In the genomic region with DNA sequence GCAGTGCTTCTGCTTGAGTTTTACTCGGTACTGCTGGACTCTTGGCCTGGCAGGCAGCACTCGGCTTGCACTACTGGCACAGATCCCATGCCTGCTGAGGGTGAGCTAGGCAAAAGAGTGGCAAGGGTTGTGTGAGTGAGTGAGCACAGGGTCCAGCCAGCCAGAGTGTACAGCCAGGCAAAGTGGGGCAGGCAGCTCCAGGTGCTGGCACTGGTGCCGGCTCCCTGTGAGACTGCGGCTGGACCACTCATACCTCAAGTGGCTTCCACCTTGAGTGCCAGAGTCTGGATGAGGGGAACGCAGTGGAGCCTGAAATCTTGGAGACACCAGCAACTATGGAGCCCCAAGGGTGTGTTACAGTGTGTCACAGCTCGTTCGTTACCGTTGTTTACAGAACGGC, we compare ENCODE assay signal across 29 cellular contexts.
"Had no signal": no experiment of that assay in that cellular context is flagged by ENCODE, and none has a peak within 500 bp of the region (broad histone marks: within the 10 kb centered on the region; RNA-seq: fewer than 3 reads in every experiment).

No MANE protein-coding gene starts in this region.

- ATAC-seq: activated CD8-positive, alpha-beta T cell treated with anti-CD3 and anti-CD28 coated beads, Interleukin-2, amount 10 ng/mL, durations not matched to agents 7 days and 5 days; activated naive CD4-positive, alpha-beta T cell treated with anti-CD3 and anti-CD28 coated beads, Interleukin-2, amount 50 U/mL, for 72 hours; body of pancreas; Panc1 had no signal

- H3K27ac ChIP-seq: adrenal gland, body of pancreas, breast epithelium, SJCRH30 had no signal

- H3K27ac Mint-ChIP-seq: activated CD4-positive, alpha-beta T cell treated with anti-CD3 and anti-CD28 coated beads, Interleukin-2, amount 10 ng/mL, durations not matched to agents 24 days and 14 days; activated CD8-positive, alpha-beta T cell treated with anti-CD3 and anti-CD28 coated beads, Interleukin-2, amount 10 ng/mL, durations not matched to agents 7 days and 5 days; activated naive CD4-positive, alpha-beta T cell treated with anti-CD3 and anti-CD28 coated beads for 36 hours; activated naive CD4-positive, alpha-beta T cell treated with anti-CD3 and anti-CD28 coated beads, Interleukin-2, amount 50 U/mL, for 72 hours; activated T-cell treated with anti-CD3 and anti-CD28 coated beads, Interleukin-2, amount 50 U/mL, for 24 hours; activated T-helper 1 cell treated with anti-CD3 and anti-CD28 coated beads, Interleukin-12 subunit alpha, Interleukin-12 subunit beta, Interleukin-2, Interleukin-4 antibody, amounts not matched to agents 30 ng/mL and 10 ng/mL and 1 ng/mL, durations not matched to agents 14 hours and 24 hours and 36 hours; T-helper 1 cell treated with Interleukin-12 subunit alpha and Interleukin-12 subunit beta and Interleukin-4 antibody, amounts not matched to agents 30 μg/mL and 1 μg/mL, for 36 hours; T-helper 2 cell treated with Interferon-gamma antibody and Interleukin-4, amounts not matched to agents 5 μg/mL and 100 μg/mL, for 36 hours had no signal

- H3K4me2 ChIP-seq: SK-N-SH had no signal

- H3K9me3 ChIP-seq: adrenal gland, body of pancreas, breast epithelium, SJCRH30, SK-N-SH had no signal

- H3K9me3 Mint-ChIP-seq: activated CD4-positive, alpha-beta T cell treated with anti-CD3 and anti-CD28 coated beads, Interleukin-2, amount 10 ng/mL, durations not matched to agents 24 days and 14 days; activated naive CD4-positive, alpha-beta T cell treated with anti-CD3 and anti-CD28 coated beads for 36 hours; activated T-helper 1 cell treated with anti-CD3 and anti-CD28 coated beads, Interleukin-12 subunit alpha, Interleukin-12 subunit beta, Interleukin-2, Interleukin-4 antibody, amounts not matched to agents 30 ng/mL and 10 ng/mL and 1 ng/mL, durations not matched to agents 14 hours and 24 hours and 36 hours; T-helper 1 cell treated with Interleukin-12 subunit alpha and Interleukin-12 subunit beta and Interleukin-4 antibody, amounts not matched to agents 30 μg/mL and 1 μg/mL, for 36 hours had no signal

- DNase-seq: activated CD4-positive, alpha-beta T cell treated with anti-CD3 and anti-CD28 coated beads, Interleukin-2, amount 10 ng/mL, durations not matched to agents 24 days and 14 days; activated CD4-positive, alpha-beta T cell treated with anti-CD3 and anti-CD28 coated beads, Interleukin-2, amount 50 U/mL, for 48 hours; activated CD8-positive, alpha-beta T cell treated with anti-CD3 and anti-CD28 coated beads, Interleukin-2, amount 10 ng/mL, durations not matched to agents 7 days and 5 days; activated gamma-delta T cell treated with Interleukin-2 at 50 U/mL for 16 hours; activated naive CD4-positive, alpha-beta T cell treated with anti-CD3 and anti-CD28 coated beads for 36 hours; activated T-cell treated with anti-CD3 and anti-CD28 coated beads, Interleukin-2, amount 50 U/mL, for 24 hours; adrenal gland; body of pancreas; Karpas-422; KBM-7; NCI-H1048; NCI-H1105 treated with DMSO at 0.1 percent for 48 hours; NCI-H1436; NCI-H1694; NCI-H1930; NCI-H2081 treated with DMSO at 0.1 percent for 48 hours; NCI-H2171; NCI-H510A; NCI-H526; NCI-H748 treated with DMSO at 0.1 percent for 48 hours; SHP77; SJCRH30; SK-N-SH had no signal

- H3K27me3 Mint-ChIP-seq: activated CD4-positive, alpha-beta T cell treated with anti-CD3 and anti-CD28 coated beads, Interleukin-2, amount 10 ng/mL, durations not matched to agents 24 days and 14 days; activated T-cell treated with anti-CD3 and anti-CD28 coated beads, Interleukin-2, amount 50 U/mL, for 24 hours had no signal

- H3K4me3 ChIP-seq: adrenal gland, body of pancreas, breast epithelium, SJCRH30 had no signal

- H3K9ac ChIP-seq: SK-N-SH had no signal

- H3K36me3 ChIP-seq: adrenal gland, breast epithelium, SJCRH30 had no signal

- H3K4me3 Mint-ChIP-seq: activated CD4-positive, alpha-beta T cell treated with anti-CD3 and anti-CD28 coated beads, Interleukin-2, amount 10 ng/mL, durations not matched to agents 24 days and 14 days; activated CD8-positive, alpha-beta T cell treated with anti-CD3 and anti-CD28 coated beads, Interleukin-2, amount 10 ng/mL, durations not matched to agents 7 days and 5 days; activated naive CD4-positive, alpha-beta T cell treated with anti-CD3 and anti-CD28 coated beads for 36 hours; activated T-cell treated with anti-CD3 and anti-CD28 coated beads, Interleukin-2, amount 50 U/mL, for 24 hours; activated T-helper 1 cell treated with anti-CD3 and anti-CD28 coated beads, Interleukin-12 subunit alpha, Interleukin-12 subunit beta, Interleukin-2, Interleukin-4 antibody, amounts not matched to agents 30 ng/mL and 10 ng/mL and 1 ng/mL, durations not matched to agents 14 hours and 24 hours and 36 hours; T-helper 1 cell treated with Interleukin-12 subunit alpha and Interleukin-12 subunit beta and Interleukin-4 antibody, amounts not matched to agents 30 μg/mL and 1 μg/mL, for 36 hours; T-helper 2 cell treated with Interferon-gamma antibody and Interleukin-4, amounts not matched to agents 5 μg/mL and 100 μg/mL, for 36 hours had no signal

- H3K4me1 Mint-ChIP-seq: activated CD4-positive, alpha-beta T cell treated with anti-CD3 and anti-CD28 coated beads, Interleukin-2, amount 10 ng/mL, durations not matched to agents 24 days and 14 days had no signal

- H3K27me3 ChIP-seq: adrenal gland, body of pancreas, breast epithelium, SJCRH30 had no signal

- H3K4me1 ChIP-seq: adrenal gland, body of pancreas, breast epithelium, SJCRH30 had no signal
